Comparison of ENCODE assay signal across 2 cellular contexts in the genomic region with DNA sequence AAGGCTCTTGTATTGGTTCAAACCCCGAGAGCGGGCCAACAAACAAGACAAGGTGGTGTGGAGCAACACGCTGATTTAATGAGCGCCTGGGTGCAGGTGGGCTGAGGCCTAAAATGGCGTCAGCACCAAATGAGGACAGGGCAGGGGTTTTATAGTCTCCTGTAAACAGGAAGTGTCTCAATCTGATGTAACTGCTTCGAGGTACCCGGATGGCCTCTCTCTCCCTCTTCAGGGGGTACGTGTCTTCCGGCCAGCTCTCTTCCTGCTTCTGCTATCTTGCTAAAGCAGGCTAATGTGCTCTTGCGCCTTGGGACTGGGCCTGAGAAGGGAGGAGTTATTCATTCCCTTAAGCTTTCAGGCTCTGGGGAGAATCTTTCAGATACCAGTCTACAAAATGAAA. TPM values are rescaled to one million over a fixed set of nuclear protein-coding genes. Genes with fewer than 3 reads are reported as not detected.
"Had no signal": no experiment of that assay in that cellular context is flagged by ENCODE, and none has a peak within 500 bp of the region (broad histone marks: within the 10 kb centered on the region; RNA-seq: fewer than 3 reads in every experiment).

No MANE protein-coding gene starts in this region.

RNA-seq across cellular contexts. Expression of a gene that starts 41.9 kb away (rescaled TPM):
- total RNA-seq: activated B cell treated with CpG ODN at 0.5 μM for 24 hours, M059J had no signal
